ENCODE assay signal across 9 cellular contexts in the genomic region with DNA sequence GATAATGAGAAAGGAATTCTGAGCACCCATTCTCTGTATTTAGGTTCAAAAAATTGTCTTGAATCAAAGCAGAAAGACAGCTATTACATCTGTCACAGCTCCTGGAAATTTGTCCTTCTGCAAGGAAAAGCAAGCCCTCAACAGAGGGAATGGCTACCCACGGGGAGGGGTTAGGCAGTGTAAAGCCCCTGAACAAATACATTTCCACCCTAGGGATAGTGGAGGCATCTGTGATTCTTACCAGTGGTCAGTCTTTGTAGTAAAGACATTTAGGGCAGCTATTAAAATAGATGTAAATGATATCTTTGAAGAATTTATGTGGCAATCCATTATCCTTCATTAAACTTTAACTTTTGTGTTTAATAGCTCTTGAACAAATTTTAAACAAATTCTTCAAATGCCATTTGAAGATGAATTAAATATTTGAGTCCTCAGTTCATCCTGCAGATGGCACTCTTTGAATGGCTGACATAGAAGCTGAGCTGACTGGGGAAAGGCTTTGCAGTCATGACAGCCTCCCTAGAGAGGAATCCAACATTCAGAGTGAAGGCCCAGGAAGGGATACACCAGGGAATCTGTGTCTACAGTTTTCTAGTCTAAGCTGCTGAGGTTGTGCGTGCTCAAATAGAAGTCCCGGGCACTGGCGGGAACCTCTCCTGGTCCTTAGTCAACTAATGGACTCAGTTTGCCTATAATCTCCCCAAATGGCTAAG.
DNase-seq lines count a peak whose midpoint lies in the region; TF ChIP-seq lines count a peak whose summit lies in the region.
"Had no signal": no experiment of that assay in that cellular context is flagged by ENCODE, and none has a peak within 500 bp of the region (broad histone marks: within the 10 kb centered on the region; RNA-seq: fewer than 3 reads in every experiment).

No MANE protein-coding gene starts in this region.

- no peaks in the 10 kb centered on the region for H3K9me3 Mint-ChIP-seq in neural progenitor cell
- H3K9me3 Mint-ChIP-seq in activated T-helper 1 cell treated with anti-CD3 and anti-CD28 coated beads, Interleukin-12 subunit alpha, Interleukin-12 subunit beta, Interleukin-2, Interleukin-4 antibody, amounts not matched to agents 30 ng/mL and 10 ng/mL and 1 ng/mL, durations not matched to agents 14 hours and 24 hours and 36 hours, result no peaks in the 10 kb centered on the region

- TF ChIP-seq CTCF in LNCAP (IDR thresholded peaks at IDR 0.05) (peak; percentile 71), fibroblast of mammary gland (conservative IDR thresholded peaks at IDR 0.05; ENCODE audit: control insufficient read depth, insufficient read depth, low read depth, low read length) (peak; percentile 61), neural progenitor cell (IDR thresholded peaks at IDR 0.05) (peak; percentile 86), suprapubic skin (IDR thresholded peaks at IDR 0.05) (peak in 1 of 2 donors; percentile 47)

- H4K20me1 ChIP-seq in neural progenitor cell (ENCODE audit: low read depth), result no peaks in the 10 kb centered on the region

- no peaks in the 10 kb centered on the region for H3K4me1 ChIP-seq in neural progenitor cell
- no peaks in the 10 kb centered on the region for H3K4me1 ChIP-seq in suprapubic skin

- no peak overlapping the region for H3K4me3 Mint-ChIP-seq in neural progenitor cell
- no peak overlapping the region for H3K4me3 Mint-ChIP-seq in activated T-helper 1 cell treated with anti-CD3 and anti-CD28 coated beads, Interleukin-12 subunit alpha, Interleukin-12 subunit beta, Interleukin-2, Interleukin-4 antibody, amounts not matched to agents 30 ng/mL and 10 ng/mL and 1 ng/mL, durations not matched to agents 14 hours and 24 hours and 36 hours

- DNase-seq in EH (ENCODE audit: low read depth) (peak; percentile 87), RPMI8226 (peak; percentile 32), fibroblast of mammary gland (ENCODE audit: low read depth) (peak; percentile 68), neural progenitor cell (ENCODE audit: low spot score) (peak; percentile 82), suprapubic skin (ENCODE audit: low spot score in 2 of 2) (no peak), CD1c-positive myeloid dendritic cell (ENCODE audit: extremely low spot score) (no peak)
- no peak for DNase-seq in activated T-helper 1 cell treated with anti-CD3 and anti-CD28 coated beads, Interleukin-12 subunit alpha, Interleukin-12 subunit beta, Interleukin-2, Interleukin-4 antibody, amounts not matched to agents 30 ng/mL and 10 ng/mL and 1 ng/mL, durations not matched to agents 14 hours and 24 hours and 36 hours (ENCODE audit: low spot score)

- H3K4me1 Mint-ChIP-seq in neural progenitor cell, result peaks cover 3% of the 10 kb centered on the region
- H3K4me1 Mint-ChIP-seq in activated T-helper 1 cell treated with anti-CD3 and anti-CD28 coated beads, Interleukin-12 subunit alpha, Interleukin-12 subunit beta, Interleukin-2, Interleukin-4 antibody, amounts not matched to agents 30 ng/mL and 10 ng/mL and 1 ng/mL, durations not matched to agents 14 hours and 24 hours and 36 hours (ENCODE audit: low read depth), result no peaks in the 10 kb centered on the region

- H3K36me3 ChIP-seq in neural progenitor cell, result no peaks in the 10 kb centered on the region
- H3K36me3 ChIP-seq in suprapubic skin, result no peaks in the 10 kb centered on the region

- no peaks in the 10 kb centered on the region for H3K79me2 ChIP-seq in neural progenitor cell (ENCODE audit: low read depth)

- H3K27me3 ChIP-seq in neural progenitor cell, result no peaks in the 10 kb centered on the region
- H3K27me3 ChIP-seq in suprapubic skin, result no peaks in the 10 kb centered on the region

- no peaks in the 10 kb centered on the region for H3K27me3 Mint-ChIP-seq in neural progenitor cell (ENCODE audit: insufficient read depth, low read depth)
- H3K27me3 Mint-ChIP-seq in activated T-helper 1 cell treated with anti-CD3 and anti-CD28 coated beads, Interleukin-12 subunit alpha, Interleukin-12 subunit beta, Interleukin-2, Interleukin-4 antibody, amounts not matched to agents 30 ng/mL and 10 ng/mL and 1 ng/mL, durations not matched to agents 14 hours and 24 hours and 36 hours (ENCODE audit: insufficient read depth), result peaks cover 10% of the 10 kb centered on the region

- intact Hi-C loops in activated T-helper 1 cell treated with anti-CD3 and anti-CD28 coated beads, Interleukin-12 subunit alpha, Interleukin-12 subunit beta, Interleukin-2, Interleukin-4 antibody, amounts not matched to agents 30 ng/mL and 10 ng/mL and 1 ng/mL, durations not matched to agents 14 hours and 24 hours and 36 hours (cut with micrococcal nuclease), result loop anchor here (1.0 to 2.0 kb wide), 3 partner anchors 117 to 209 kb away; no protein-coding TSS in a partner anchor

- H3F3A ChIP-seq in neural progenitor cell (ENCODE audit: low read depth), result no peaks in the 10 kb centered on the region

- no peak overlapping the region for H3K4me2 ChIP-seq in neural progenitor cell

- no peaks in the 10 kb centered on the region for H3K9me3 ChIP-seq in neural progenitor cell (ENCODE audit: low read depth)
- H3K9me3 ChIP-seq in suprapubic skin, result no peaks in the 10 kb centered on the region

- H3K4me3 ChIP-seq in fibroblast of mammary gland (ENCODE audit: control insufficient read depth, low read depth, low read length) (no peak overlapping the region), neural progenitor cell (no peak overlapping the region), suprapubic skin (no peak overlapping the region)
- H3K4me3 ChIP-seq: skin epidermis had no signal

- H3K27ac Mint-ChIP-seq in neural progenitor cell, result no peak overlapping the region
- no peak overlapping the region for H3K27ac Mint-ChIP-seq in activated T-helper 1 cell treated with anti-CD3 and anti-CD28 coated beads, Interleukin-12 subunit alpha, Interleukin-12 subunit beta, Interleukin-2, Interleukin-4 antibody, amounts not matched to agents 30 ng/mL and 10 ng/mL and 1 ng/mL, durations not matched to agents 14 hours and 24 hours and 36 hours

- peaks cover 4% of the 10 kb centered on the region for H3K36me3 Mint-ChIP-seq in neural progenitor cell
- H3K36me3 Mint-ChIP-seq in activated T-helper 1 cell treated with anti-CD3 and anti-CD28 coated beads, Interleukin-12 subunit alpha, Interleukin-12 subunit beta, Interleukin-2, Interleukin-4 antibody, amounts not matched to agents 30 ng/mL and 10 ng/mL and 1 ng/mL, durations not matched to agents 14 hours and 24 hours and 36 hours (ENCODE audit: low read depth), result no peaks in the 10 kb centered on the region

- H3K9ac ChIP-seq in neural progenitor cell, result no peak overlapping the region

- 72% methylated on average over 4 of the region's 4 CpGs for WGBS in suprapubic skin

- no peak overlapping the region for H3K27ac ChIP-seq in neural progenitor cell
- no peak overlapping the region for H3K27ac ChIP-seq in suprapubic skin
- H3K27ac ChIP-seq: skin epidermis had no signal

- no peak for TF ChIP-seq EP300 in suprapubic skin (IDR thresholded peaks at IDR 0.05)

- H2AFZ ChIP-seq in neural progenitor cell (replicated peaks), result no peak overlapping the region

- TF ChIP-seq POLR2A in suprapubic skin (IDR thresholded peaks at IDR 0.05), result no peak

Comparison
In these comparisons a context has a peak if more than half of its experiments do, and no peak if none do; other contexts are left out.
1. DNase-seq: peak in EH (single experiment), RPMI8226 (single experiment), fibroblast of mammary gland (single experiment) and neural progenitor cell (single experiment); none in suprapubic skin (0 of 2), activated T-helper 1 cell treated with anti-CD3 and anti-CD28 coated beads, Interleukin-12 subunit alpha, Interleukin-12 subunit beta, Interleukin-2, Interleukin-4 antibody, amounts not matched to agents 30 ng/mL and 10 ng/mL and 1 ng/mL, durations not matched to agents 14 hours and 24 hours and 36 hours (single experiment) and CD1c-positive myeloid dendritic cell (single experiment).